31 cellular contexts compared by ENCODE assay signal in genomic region chr3:66948041-66948440, GRCh38. TPM values are rescaled to one million over a fixed set of nuclear protein-coding genes. Genes with fewer than 3 reads are reported as not detected.
"Had no signal": no experiment of that assay in that cellular context is flagged by ENCODE, and none has a peak within 500 bp of the region (broad histone marks: within the 10 kb centered on the region; RNA-seq: fewer than 3 reads in every experiment).

No MANE protein-coding gene starts in this region.

- H3K4me3 Mint-ChIP-seq: T-cell had no signal

- H3K9me3 ChIP-seq: SJCRH30 had no signal

- FAIRE-seq: RCC 7860 had no signal

- H3K4me2 ChIP-seq: KMS-11, PC-9 had no signal

- H3K4me1 Mint-ChIP-seq: T-cell had no signal

- H3K9me3 Mint-ChIP-seq: T-cell had no signal

- H3K27me3 ChIP-seq: SJCRH30 had no signal

- H3K36me3 Mint-ChIP-seq: T-cell had no signal

- H3K9ac ChIP-seq: KMS-11 had no signal

- H3K4me1 ChIP-seq: SJCRH30 had no signal

- H3K4me3 ChIP-seq: PC-9, SJCRH30, SK-N-MC had no signal

- H3K36me3 ChIP-seq: SJCRH30 had no signal

- H3K27ac ChIP-seq: KMS-11, PC-9, RWPE1, SJCRH30, SK-N-MC had no signal

- ATAC-seq: Panc1, Right ventricle myocardium inferior, SK-N-SH treated with all-trans-retinoic acid at 6 μM for 48 hours, T-cell had no signal

- H3K27ac Mint-ChIP-seq: T-cell had no signal

- H2AFZ ChIP-seq: PC-9 had no signal

- DNase-seq: Karpas-422, NCI-H1048, NCI-H1092 treated with DMSO at 0.1 percent for 48 hours, NCI-H1105 treated with DMSO at 0.1 percent for 48 hours, NCI-H1436, NCI-H146, NCI-H1694, NCI-H187, NCI-H1930, NCI-H2029 treated with DMSO at 0.1 percent for 48 hours, NCI-H2081 treated with DMSO at 0.1 percent for 48 hours, NCI-H2107, NCI-H2171, NCI-H226, NCI-H446 treated with DMSO at 0.1 percent for 48 hours, NCI-H510A, NCI-H524, NCI-H748 treated with DMSO at 0.1 percent for 48 hours, NCI-H82, PC-9, SHP77, SIG-M5, SJCRH30, T-cell had no signal

RNA-seq across cellular contexts. Expression of gene KBTBD8, which starts 50.1 kb away (rescaled TPM):
- total RNA-seq: PC-9 had no signal
